ENCODE assay signal across 16 cellular contexts in the genomic region with DNA sequence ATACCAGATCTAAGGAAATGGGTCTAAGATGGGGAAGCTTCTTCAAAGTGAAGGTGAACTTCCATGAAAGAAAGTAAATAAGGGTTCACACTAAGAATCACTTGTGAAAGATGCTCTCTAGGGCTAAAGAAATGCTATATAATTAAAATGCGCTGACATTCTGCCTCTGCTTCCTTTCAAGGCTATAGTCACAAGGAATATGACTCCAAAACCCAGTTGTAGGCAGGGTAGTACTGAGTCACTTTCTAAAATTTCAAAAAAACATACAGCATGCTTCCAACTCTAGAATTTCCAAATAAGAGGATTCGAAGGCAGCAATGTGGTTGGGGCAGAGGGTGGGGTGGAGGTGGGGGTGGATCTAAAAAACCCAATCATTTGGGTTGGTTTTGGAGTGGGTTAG.
"Had no signal": no experiment of that assay in that cellular context is flagged by ENCODE, and none has a peak within 500 bp of the region (broad histone marks: within the 10 kb centered on the region; RNA-seq: fewer than 3 reads in every experiment).

No MANE protein-coding gene starts in this region.

- H3K9me3 Mint-ChIP-seq: activated naive CD4-positive, alpha-beta T cell treated with anti-CD3 and anti-CD28 coated beads, Interleukin-2, amount 10 ng/mL, durations not matched to agents 7 days and 5 days; activated T-helper 17 cell treated with anti-CD3 and anti-CD28 coated beads, Interleukin-2, amount 50 U/mL, for 72 hours; central memory CD8-positive, alpha-beta T cell; stimulated activated naive CD8-positive, alpha-beta T cell treated with anti-CD3 and anti-CD28 coated beads, Interleukin-15, Interleukin-2, amounts not matched to agents 100 ng/mL and 50 ng/mL, for 24 hours; T-helper 2 cell treated with Interferon-gamma antibody and Interleukin-4, amounts not matched to agents 5 μg/mL and 100 μg/mL, for 36 hours had no signal

- H3K9me3 ChIP-seq: adrenal gland, body of pancreas, ovary, thoracic aorta had no signal

- ATAC-seq: body of pancreas, left lobe of liver had no signal

- DNase-seq: activated naive CD4-positive, alpha-beta T cell treated with anti-CD3 and anti-CD28 coated beads, Interleukin-2, amount 10 ng/mL, durations not matched to agents 7 days and 5 days; effector memory CD4-positive, alpha-beta T cell; head of caudate nucleus; ovary; stimulated activated CD4-positive, alpha-beta T cell treated with anti-CD3 and anti-CD28 coated beads, Interleukin-4, amount 100 ng/mL, for 1 hour; stimulated activated CD8-positive, alpha-beta memory T cell treated with anti-CD3 and anti-CD28 coated beads, Interleukin-4, amount 100 ng/mL, for 48 hours; SW 1271 had no signal

- H3K36me3 ChIP-seq: adrenal gland, ovary, thoracic aorta had no signal

- H3K27ac Mint-ChIP-seq: activated naive CD4-positive, alpha-beta T cell treated with anti-CD3 and anti-CD28 coated beads, Interleukin-2, amount 10 ng/mL, durations not matched to agents 7 days and 5 days; activated T-helper 17 cell treated with anti-CD3 and anti-CD28 coated beads, Interleukin-2, amount 50 U/mL, for 72 hours; stimulated activated naive CD8-positive, alpha-beta T cell treated with anti-CD3 and anti-CD28 coated beads, Interleukin-15, Interleukin-2, amounts not matched to agents 100 ng/mL and 50 ng/mL, for 24 hours; T-helper 2 cell treated with Interferon-gamma antibody and Interleukin-4, amounts not matched to agents 5 μg/mL and 100 μg/mL, for 36 hours had no signal

- H3K27ac ChIP-seq: adrenal gland, body of pancreas, epithelial cell of prostate, ovary, thoracic aorta had no signal

- H3K4me3 ChIP-seq: adrenal gland, body of pancreas, ovary, thoracic aorta had no signal

- H3K27me3 ChIP-seq: adrenal gland, body of pancreas, ovary had no signal

- H3K4me1 ChIP-seq: adrenal gland, body of pancreas had no signal

- H3K4me3 Mint-ChIP-seq: activated naive CD4-positive, alpha-beta T cell treated with anti-CD3 and anti-CD28 coated beads, Interleukin-2, amount 10 ng/mL, durations not matched to agents 7 days and 5 days; activated T-helper 17 cell treated with anti-CD3 and anti-CD28 coated beads, Interleukin-2, amount 50 U/mL, for 72 hours; central memory CD8-positive, alpha-beta T cell; stimulated activated naive CD8-positive, alpha-beta T cell treated with anti-CD3 and anti-CD28 coated beads, Interleukin-15, Interleukin-2, amounts not matched to agents 100 ng/mL and 50 ng/mL, for 24 hours; T-helper 2 cell treated with Interferon-gamma antibody and Interleukin-4, amounts not matched to agents 5 μg/mL and 100 μg/mL, for 36 hours had no signal
